In genomic region chr16:13186813-13187212, GRCh38 we compare ENCODE assay signal across 25 cellular contexts.
DNase-seq lines count a peak whose midpoint lies in the region; TF ChIP-seq lines count a peak whose summit lies in the region.
"Had no signal": no experiment of that assay in that cellular context is flagged by ENCODE, and none has a peak within 500 bp of the region (broad histone marks: within the 10 kb centered on the region; RNA-seq: fewer than 3 reads in every experiment).

No MANE protein-coding gene starts in this region.

- WGBS in neuronal stem cell (ENCODE audit: extremely low coverage in 2 of 2, insufficient read length in 2 of 2, insufficient replicate concordance in 1 of 2), 2 donors = no CpG with 5 or more reads among the region's 5 CpGs

- no peak for TF ChIP-seq CTCF in fibroblast of mammary gland (conservative IDR thresholded peaks at IDR 0.05; ENCODE audit: control insufficient read depth, insufficient read depth, low read depth, low read length)
- peak; percentile 7 for TF ChIP-seq CTCF in retinal pigment epithelial cell (conservative IDR thresholded peaks at IDR 0.05; ENCODE audit: low read depth, low read length)

- no peak overlapping the region for H3K4me2 ChIP-seq in neuronal stem cell (ENCODE audit: insufficient read depth, low read length, poor library complexity, severe bottlenecking)

- no peak overlapping the region for H3K4ac ChIP-seq in neuronal stem cell (ENCODE audit: low read length)

- H2BK15ac ChIP-seq in neuronal stem cell (ENCODE audit: low read length) = no peak overlapping the region

- no peak overlapping the region for H4K8ac ChIP-seq in neuronal stem cell (ENCODE audit: low read depth, low read length)

- H2BK120ac ChIP-seq in neuronal stem cell (ENCODE audit: low read depth, low read length) = no peak overlapping the region

- H3K27ac ChIP-seq in neuronal stem cell (replicated peaks; ENCODE audit: low read length) = no peak overlapping the region
- H3K27ac ChIP-seq: HL-60, SJSA1, transverse colon had no signal

- H3K9ac ChIP-seq in neuronal stem cell (ENCODE audit: low read depth, low read length, poor library complexity) = no peak overlapping the region

- H2BK12ac ChIP-seq in neuronal stem cell (ENCODE audit: low read length) = no peak overlapping the region

- H3K79me1 ChIP-seq in neuronal stem cell (ENCODE audit: low read depth, low read length) = no peaks in the 10 kb centered on the region

- H3K14ac ChIP-seq in neuronal stem cell (ENCODE audit: low read length) = no peak overlapping the region

- H3K4me1 ChIP-seq in neuronal stem cell (ENCODE audit: control insufficient read depth in 2 of 2, insufficient read depth in 1 of 2, low read depth in 1 of 2, low read length in 2 of 2) = peaks cover 0 to 2% of the 10 kb centered on the region in 2 donors
- H3K4me1 ChIP-seq: SJSA1, transverse colon had no signal

- H3K9me3 ChIP-seq in neuronal stem cell (replicated peaks in 1 of 2; ENCODE audit: control insufficient read depth in 2 of 2, insufficient read depth in 1 of 2, low read depth in 1 of 2, low read length in 2 of 2) = no peaks in the 10 kb centered on the region
- H3K9me3 ChIP-seq: SJSA1 had no signal

- H3K27me3 ChIP-seq in neuronal stem cell (ENCODE audit: control insufficient read depth in 3 of 3, insufficient read depth in 3 of 3, low read depth in 1 of 3, low read length in 3 of 3) = no peaks in the 10 kb centered on the region
- H3K27me3 ChIP-seq: SJSA1, transverse colon had no signal

- no peak overlapping the region for H2BK5ac ChIP-seq in neuronal stem cell (ENCODE audit: low read length)

- H3K18ac ChIP-seq in neuronal stem cell (ENCODE audit: low read length) = no peak overlapping the region

- H3K4me3 ChIP-seq in fibroblast of mammary gland (ENCODE audit: control insufficient read depth, low read depth, low read length) (no peak overlapping the region), retinal pigment epithelial cell (ENCODE audit: low read length) (no peak overlapping the region), neuronal stem cell (ENCODE audit: low read length in 2 of 2) (no peak overlapping the region)
- H3K4me3 ChIP-seq: SJSA1, transverse colon had no signal

- H3K36me3 ChIP-seq in neuronal stem cell (replicated peaks in 1 of 2; ENCODE audit: control insufficient read depth in 2 of 2, insufficient read depth in 2 of 2, low read length in 2 of 2) = no peaks in the 10 kb centered on the region
- H3K36me3 ChIP-seq: SJSA1, transverse colon had no signal

- no peak overlapping the region for H3K23ac ChIP-seq in neuronal stem cell (ENCODE audit: low read depth, low read length, poor library complexity)

- no peak overlapping the region for H2AK5ac ChIP-seq in neuronal stem cell (ENCODE audit: low read depth, low read length)

- H2AFZ ChIP-seq in neuronal stem cell (ENCODE audit: low read length) = no peak overlapping the region

- peak; percentile 11 to 30 for DNase-seq in NCI-H526 (lab: John Stamatoyannopoulos, UW)
- no peak for DNase-seq in NCI-H526 treated with DMSO at 0.1 percent for 48 hours (lab: John Stamatoyannopoulos, UW)
- DNase-seq in RPMI8226 = peak; percentile 6
- peak; percentile 2 for DNase-seq in fibroblast of mammary gland (ENCODE audit: low read depth)
- no peak for DNase-seq in retinal pigment epithelial cell (ENCODE audit: low read depth)
- DNase-seq in neuronal stem cell (ENCODE audit: low spot score) = no peak
- no peak for DNase-seq in cerebellum (ENCODE audit: low spot score)
- no peak for DNase-seq in CD1c-positive myeloid dendritic cell (ENCODE audit: extremely low spot score)
- DNase-seq: 8988T; activated CD4-positive, alpha-beta T cell treated with anti-CD3 and anti-CD28 coated beads, Interleukin-2, amount 50 U/mL, for 1 hour; activated CD8-positive, alpha-beta memory T cell treated with anti-CD3 and anti-CD28 coated beads, Interleukin-2, amount 50 U/mL, for 4 hours; activated naive CD8-positive, alpha-beta T cell treated with anti-CD3 and anti-CD28 coated beads for 36 hours; cerebellar nuclear complex; DND-41; hypothalamus; islet precursor cell; MM.1S; NCI-H1694; NCI-H2171 treated with DMSO at 0.1 percent for 48 hours; NCI-H69; occipital lobe; T-helper 2 cell; transverse colon had no signal

- no peak overlapping the region for H4K91ac ChIP-seq in neuronal stem cell (ENCODE audit: low read depth, low read length, poor library complexity)

Comparison
In these comparisons a context has a peak if more than half of its experiments do, and no peak if none do; other contexts are left out.
1. DNase-seq: peak in NCI-H526 (2 of 2), RPMI8226 (single experiment) and fibroblast of mammary gland (single experiment); none in NCI-H526 treated with DMSO at 0.1 percent for 48 hours (single experiment), retinal pigment epithelial cell (single experiment), neuronal stem cell (single experiment), cerebellum (single experiment) and CD1c-positive myeloid dendritic cell (single experiment).